Comparison of ENCODE assay signal across 9 cellular contexts in the genomic region with DNA sequence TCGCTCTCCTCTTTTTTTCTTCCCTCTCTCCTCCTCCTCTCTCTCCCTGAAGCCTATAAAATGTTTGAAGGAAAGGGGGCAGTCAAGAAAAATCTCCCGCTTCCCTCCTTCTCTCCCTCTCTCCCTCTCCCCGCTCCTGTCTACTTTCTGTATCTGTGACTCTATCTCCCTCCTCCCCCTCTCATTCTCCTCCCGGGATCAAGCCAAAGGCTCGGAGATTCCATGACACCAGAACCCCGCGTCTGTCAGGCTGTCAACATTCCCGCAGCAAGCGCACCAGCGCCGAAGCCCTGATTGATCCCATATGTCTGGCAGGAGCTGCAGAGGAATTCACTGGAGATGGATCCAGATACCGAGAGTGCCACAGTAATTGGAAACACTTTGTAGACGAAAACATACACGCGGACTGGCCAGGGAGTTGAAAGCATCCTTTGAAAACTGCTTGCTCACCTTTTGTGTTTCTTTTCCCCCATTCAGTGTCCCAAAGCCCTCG. TPM values are rescaled to one million over a fixed set of nuclear protein-coding genes. Genes with fewer than 3 reads are reported as not detected.
DNase-seq lines count a peak whose midpoint lies in the region; ATAC-seq and TF ChIP-seq lines count a peak whose summit lies in the region.
"Had no signal": no experiment of that assay in that cellular context is flagged by ENCODE, and none has a peak within 500 bp of the region (broad histone marks: within the 10 kb centered on the region; RNA-seq: fewer than 3 reads in every experiment).

No MANE protein-coding gene starts in this region.

- intact Hi-C loops in mammary epithelial cell (cut with micrococcal nuclease) = loop anchor here (5.0 kb wide), 3 partner anchors 138 to 323 kb away; partner anchors contain the start of gene TXN

- no peaks in the 10 kb centered on the region for H3K4me1 ChIP-seq in HEK293 (ENCODE audit: control insufficient read depth, insufficient read depth, low read length)
- peaks cover 32% of the 10 kb centered on the region for H3K4me1 ChIP-seq in mammary epithelial cell (ENCODE audit: insufficient read depth, low read length)
- H3K4me1 ChIP-seq in stomach smooth muscle (ENCODE audit: control insufficient read depth, insufficient read depth, low read length) = peaks cover 10% of the 10 kb centered on the region

- H4K20me1 ChIP-seq in mammary epithelial cell (ENCODE audit: insufficient read depth, low read length) = no peaks in the 10 kb centered on the region

- no peaks in the 10 kb centered on the region for H3K36me3 ChIP-seq in HEK293 (ENCODE audit: control insufficient read depth in 2 of 2, insufficient read depth in 1 of 2, low read length in 2 of 2)
- no peaks in the 10 kb centered on the region for H3K36me3 ChIP-seq in mammary epithelial cell (ENCODE audit: insufficient read depth, low read length)
- H3K36me3 ChIP-seq in stomach smooth muscle (ENCODE audit: control insufficient read depth in 2 of 2, insufficient read depth in 2 of 2, low read length in 2 of 2) = no peaks in the 10 kb centered on the region

- no peak for TF ChIP-seq CTCF in HEK293 (tag by site-specific recombination; IDR thresholded peaks at IDR 0.05)
- TF ChIP-seq CTCF in mammary epithelial cell (conservative IDR thresholded peaks at IDR 0.05 in 1 of 2, IDR thresholded peaks at IDR 0.05 in 1 of 2; ENCODE audit: extremely low read depth in 1 of 2, insufficient read depth in 1 of 2, low read depth in 1 of 2, low read length in 2 of 2) = no peak

- H3K4me3 ChIP-seq in HEK293 (ENCODE audit: low read depth, low read length) = peak overlapping the region; percentile 50
- peak overlapping the region; percentile 65 to 78 (median 69) for H3K4me3 ChIP-seq in mammary epithelial cell (replicated peaks in 1 of 3; ENCODE audit: insufficient read depth in 1 of 3, low read depth in 2 of 3, low read length in 3 of 3)
- peak overlapping the region; percentile 10 to 70 for H3K4me3 ChIP-seq in stomach smooth muscle (ENCODE audit: low read length in 2 of 2)

- H3K9ac ChIP-seq in mammary epithelial cell (ENCODE audit: insufficient read depth, low read length) = peak overlapping the region; percentile 46
- H3K9ac ChIP-seq in stomach smooth muscle (ENCODE audit: low read length in 2 of 2) = peak overlapping the region; percentile 29 to 36

- BruUV-seq in mammary epithelial cell (replicated peaks; lab: Mats Ljungman, UMichigan) = TSS peak; percentile 67

- H3K27ac ChIP-seq in HEK293 (ENCODE audit: extremely low read depth, low read depth, low read length) = peak overlapping the region; percentile 45; the same call in 1 of the 2 replicates
- H3K27ac ChIP-seq in mammary epithelial cell (ENCODE audit: insufficient read depth, low read depth, low read length) = peak overlapping the region; percentile 43
- H3K27ac ChIP-seq in stomach smooth muscle (ENCODE audit: low read length) = peak overlapping the region; percentile 46

- H3K27me3 ChIP-seq in mammary epithelial cell (ENCODE audit: insufficient read depth, low read length) (no peaks in the 10 kb centered on the region), stomach smooth muscle (ENCODE audit: control insufficient read depth in 1 of 2, insufficient read depth in 2 of 2, low read length in 2 of 2) (peaks cover 11 to 15% of the 10 kb centered on the region in 2 donors)

- 0% methylated on average over 5 of the region's 16 CpGs for WGBS in mammary epithelial cell (ENCODE audit: low coverage, missing lambda C conversion rate)

- H3K79me2 ChIP-seq in mammary epithelial cell (ENCODE audit: insufficient read depth, low read length) = no peaks in the 10 kb centered on the region

- in situ Hi-C loops in mammary epithelial cell (cut with MboI; ENCODE audit: low sequenced_read_pairs in 2 of 2) = no loop called here

- H2AFZ ChIP-seq in mammary epithelial cell (ENCODE audit: low read depth, low read length) = peak overlapping the region; percentile 97

- dilution Hi-C loops in mammary epithelial cell (cut with HindIII; ENCODE audit: low sequenced_read_pairs) = no loop called here

- H3K4me2 ChIP-seq in mammary epithelial cell (ENCODE audit: insufficient read depth, low read depth, low read length) = peak overlapping the region; percentile 95

- H3K9me3 ChIP-seq in HEK293 (ENCODE audit: control insufficient read depth, insufficient read depth, low read depth, low read length) (no peaks in the 10 kb centered on the region), mammary epithelial cell (replicated peaks; ENCODE audit: insufficient read depth, low read length) (no peaks in the 10 kb centered on the region), stomach smooth muscle (ENCODE audit: control insufficient read depth in 2 of 2, low read length in 2 of 2) (no peaks in the 10 kb centered on the region)

- CTCF ChIA-PET in HEK293 (lab: Yijun Ruan, JAX) = interaction anchor here (0.6 to 0.9 kb wide), 3 partner anchors 39 to 126 kb away, joined by 3 to 6 read pairs (median 4); no protein-coding TSS in a partner anchor
- CTCF ChIA-PET in mammary epithelial cell (lab: Charles Lee; ENCODE audit: low non-redundant PET) = no interaction called here

- POLR2A ChIA-PET in HEK293 (lab: Yijun Ruan, JAX) = interaction anchor here (0.5 to 1.5 kb wide), 3 partner anchors 20 to 323 kb away, joined by 3 to 5 read pairs (median 4); partner anchors contain the start of gene TXN

- DNase-seq in mammary epithelial cell (peak; percentile 37), iPS-NIHi7 (ENCODE audit: extremely low spot score) (peak; percentile 41), NCI-H1092 (lab: John Stamatoyannopoulos, UW) (no peak)
- no peak for DNase-seq in stimulated activated CD4-positive, alpha-beta T cell treated with anti-CD3 and anti-CD28 coated beads, Interleukin-2, amount 100 ng/mL, for 48 hours

- ATAC-seq in GM18498 (IDR thresholded peaks at IDR 0.05; ENCODE audit: unreplicated experiment) (no peak), GM18907 (IDR thresholded peaks at IDR 0.05; ENCODE audit: unreplicated experiment) (no peak)
- ATAC-seq: Panc1 had no signal

TF ChIP-seq in HEK293, 187 proteins besides CTCF, POLR2A, EP300 and RAD21 (continues in another document):
- TF ChIP-seq, protein P1, sequence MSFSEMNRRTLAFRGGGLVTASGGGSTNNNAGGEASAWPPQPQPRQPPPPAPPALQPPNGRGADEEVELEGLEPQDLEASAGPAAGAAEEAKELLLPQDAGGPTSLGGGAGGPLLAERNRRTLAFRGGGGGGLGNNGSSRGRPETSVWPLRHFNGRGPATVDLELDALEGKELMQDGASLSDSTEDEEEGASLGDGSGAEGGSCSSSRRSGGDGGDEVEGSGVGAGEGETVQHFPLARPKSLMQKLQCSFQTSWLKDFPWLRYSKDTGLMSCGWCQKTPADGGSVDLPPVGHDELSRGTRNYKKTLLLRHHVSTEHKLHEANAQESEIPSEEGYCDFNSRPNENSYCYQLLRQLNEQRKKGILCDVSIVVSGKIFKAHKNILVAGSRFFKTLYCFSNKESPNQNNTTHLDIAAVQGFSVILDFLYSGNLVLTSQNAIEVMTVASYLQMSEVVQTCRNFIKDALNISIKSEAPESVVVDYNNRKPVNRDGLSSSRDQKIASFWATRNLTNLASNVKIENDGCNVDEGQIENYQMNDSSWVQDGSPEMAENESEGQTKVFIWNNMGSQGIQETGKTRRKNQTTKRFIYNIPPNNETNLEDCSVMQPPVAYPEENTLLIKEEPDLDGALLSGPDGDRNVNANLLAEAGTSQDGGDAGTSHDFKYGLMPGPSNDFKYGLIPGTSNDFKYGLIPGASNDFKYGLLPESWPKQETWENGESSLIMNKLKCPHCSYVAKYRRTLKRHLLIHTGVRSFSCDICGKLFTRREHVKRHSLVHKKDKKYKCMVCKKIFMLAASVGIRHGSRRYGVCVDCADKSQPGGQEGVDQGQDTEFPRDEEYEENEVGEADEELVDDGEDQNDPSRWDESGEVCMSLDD (tag by site-specific recombination; IDR thresholded peaks at IDR 0.05) = no peak
- peak; percentile 64; the same call in 1 of the 2 replicates for TF ChIP-seq INSM2 (tag by site-specific recombination; IDR thresholded peaks at IDR 0.05)
- peak; percentile 75 for TF ChIP-seq PRDM1 (tag by site-specific recombination; IDR thresholded peaks at IDR 0.05)
- TF ChIP-seq HIC1 (tag by site-specific recombination; IDR thresholded peaks at IDR 0.05) = no peak

RNA-seq across cellular contexts. Expression of gene SVEP1, which starts 0.3 kb away (rescaled TPM):
- total RNA-seq in mammary epithelial cell = 10 to 100 TPM in 1 of 2 donors, 1 to 10 TPM in 1; 4.5 to 29.8 TPM
- 1.2 TPM for polyA plus RNA-seq in mammary epithelial cell
- 8.5 TPM for polyA minus RNA-seq in mammary epithelial cell

Comparison
In these comparisons a context has a peak if more than half of its experiments do, and no peak if none do; other contexts are left out.
1. DNase-seq: peak in mammary epithelial cell (single experiment) and iPS-NIHi7 (single experiment); none in stimulated activated CD4-positive, alpha-beta T cell treated with anti-CD3 and anti-CD28 coated beads, Interleukin-2, amount 100 ng/mL, for 48 hours (0 of 2) and NCI-H1092 (single experiment).
2. Peak in every context shown above with its lines, with median percentiles within 50 percentile points of each other: H3K27ac ChIP-seq and H3K4me3 ChIP-seq.